2 cellular contexts compared by ENCODE assay signal in genomic region chr10:26698909-26699308, GRCh38.
TF ChIP-seq lines count a peak whose summit lies in the region.

No MANE protein-coding gene starts in this region.

TF ChIP-seq in GM12878, 131 proteins besides CTCF, POLR2A, EP300 and RAD21 (continued from another document):
- TF ChIP-seq, protein P1, sequence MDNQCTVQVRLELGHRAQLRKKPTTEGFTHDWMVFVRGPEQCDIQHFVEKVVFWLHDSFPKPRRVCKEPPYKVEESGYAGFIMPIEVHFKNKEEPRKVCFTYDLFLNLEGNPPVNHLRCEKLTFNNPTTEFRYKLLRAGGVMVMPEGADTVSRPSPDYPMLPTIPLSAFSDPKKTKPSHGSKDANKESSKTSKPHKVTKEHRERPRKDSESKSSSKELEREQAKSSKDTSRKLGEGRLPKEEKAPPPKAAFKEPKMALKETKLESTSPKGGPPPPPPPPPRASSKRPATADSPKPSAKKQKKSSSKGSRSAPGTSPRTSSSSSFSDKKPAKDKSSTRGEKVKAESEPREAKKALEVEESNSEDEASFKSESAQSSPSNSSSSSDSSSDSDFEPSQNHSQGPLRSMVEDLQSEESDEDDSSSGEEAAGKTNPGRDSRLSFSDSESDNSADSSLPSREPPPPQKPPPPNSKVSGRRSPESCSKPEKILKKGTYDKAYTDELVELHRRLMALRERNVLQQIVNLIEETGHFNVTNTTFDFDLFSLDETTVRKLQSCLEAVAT (IDR thresholded peaks at IDR 0.05) = no peak
- no peak for TF ChIP-seq ZBTB11 (CRISPR knock-in tag; IDR thresholded peaks at IDR 0.05)
- TF ChIP-seq DPF2 (IDR thresholded peaks at IDR 0.05) = no peak
- no peak for TF ChIP-seq CREM (IDR thresholded peaks at IDR 0.05; ENCODE audit: low read depth)
- TF ChIP-seq SPI1 (IDR thresholded peaks at IDR 0.05; ENCODE audit: borderline replicate concordance, insufficient read depth, low read depth, low read length) = no peak
- no peak for TF ChIP-seq PAX5 (IDR thresholded peaks at IDR 0.05; ENCODE audit: borderline replicate concordance, low read depth, low read length)

TF ChIP-seq in neural cell, 6 proteins besides CTCF, POLR2A, EP300 and RAD21 (continued from another document):
- TF ChIP-seq EZH2 (IDR thresholded peaks at IDR 0.05; ENCODE audit: borderline replicate concordance, insufficient read depth, low read length, poor library complexity, severe bottlenecking) (no peak), MXI1 (conservative IDR thresholded peaks at IDR 0.05; ENCODE audit: poor library complexity, severe bottlenecking) (no peak)
- TF ChIP-seq, protein P2, sequence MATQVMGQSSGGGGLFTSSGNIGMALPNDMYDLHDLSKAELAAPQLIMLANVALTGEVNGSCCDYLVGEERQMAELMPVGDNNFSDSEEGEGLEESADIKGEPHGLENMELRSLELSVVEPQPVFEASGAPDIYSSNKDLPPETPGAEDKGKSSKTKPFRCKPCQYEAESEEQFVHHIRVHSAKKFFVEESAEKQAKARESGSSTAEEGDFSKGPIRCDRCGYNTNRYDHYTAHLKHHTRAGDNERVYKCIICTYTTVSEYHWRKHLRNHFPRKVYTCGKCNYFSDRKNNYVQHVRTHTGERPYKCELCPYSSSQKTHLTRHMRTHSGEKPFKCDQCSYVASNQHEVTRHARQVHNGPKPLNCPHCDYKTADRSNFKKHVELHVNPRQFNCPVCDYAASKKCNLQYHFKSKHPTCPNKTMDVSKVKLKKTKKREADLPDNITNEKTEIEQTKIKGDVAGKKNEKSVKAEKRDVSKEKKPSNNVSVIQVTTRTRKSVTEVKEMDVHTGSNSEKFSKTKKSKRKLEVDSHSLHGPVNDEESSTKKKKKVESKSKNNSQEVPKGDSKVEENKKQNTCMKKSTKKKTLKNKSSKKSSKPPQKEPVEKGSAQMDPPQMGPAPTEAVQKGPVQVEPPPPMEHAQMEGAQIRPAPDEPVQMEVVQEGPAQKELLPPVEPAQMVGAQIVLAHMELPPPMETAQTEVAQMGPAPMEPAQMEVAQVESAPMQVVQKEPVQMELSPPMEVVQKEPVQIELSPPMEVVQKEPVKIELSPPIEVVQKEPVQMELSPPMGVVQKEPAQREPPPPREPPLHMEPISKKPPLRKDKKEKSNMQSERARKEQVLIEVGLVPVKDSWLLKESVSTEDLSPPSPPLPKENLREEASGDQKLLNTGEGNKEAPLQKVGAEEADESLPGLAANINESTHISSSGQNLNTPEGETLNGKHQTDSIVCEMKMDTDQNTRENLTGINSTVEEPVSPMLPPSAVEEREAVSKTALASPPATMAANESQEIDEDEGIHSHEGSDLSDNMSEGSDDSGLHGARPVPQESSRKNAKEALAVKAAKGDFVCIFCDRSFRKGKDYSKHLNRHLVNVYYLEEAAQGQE (IDR thresholded peaks at IDR 0.05; ENCODE audit: borderline replicate concordance) = no peak
